Comparison of ENCODE assay signal across 22 cellular contexts in genomic region chr16:1509307-1510221, GRCh38. TPM values are rescaled to one million over a fixed set of nuclear protein-coding genes. Genes with fewer than 3 reads are reported as not detected.
A peak's percentile ranks its signal among the peaks of the same experiment; 100 is the strongest.
DNase-seq lines count a peak whose midpoint lies in the region; ATAC-seq and TF ChIP-seq lines count a peak whose summit lies in the region.
"Had no signal": no experiment of that assay in that cellular context is flagged by ENCODE, and none has a peak within 500 bp of the region (broad histone marks: within the 10 kb centered on the region; RNA-seq: fewer than 3 reads in every experiment).

No MANE protein-coding gene starts in this region.

- no peak for ATAC-seq in HG02642 (IDR thresholded peaks at IDR 0.05; ENCODE audit: poor library complexity, unreplicated experiment)

- H3K27me3 ChIP-seq in left ventricle myocardium inferior (ENCODE audit: low read depth) (no peaks in the 10 kb centered on the region), rectal smooth muscle tissue (ENCODE audit: control insufficient read depth, insufficient read depth, low read length) (no peaks in the 10 kb centered on the region)
- H3K27me3 ChIP-seq: breast epithelium had no signal

- TF ChIP-seq CTCF in left ventricle myocardium inferior (IDR thresholded peaks at IDR 0.05; ENCODE audit: borderline replicate concordance), result no peak

- intact Hi-C loops in left ventricle myocardium inferior (cut with micrococcal nuclease), result no loop called here
- intact Hi-C loops in posterior vena cava (cut with DNase I), result no loop called here

- DNase-seq in DMS53 (lab: John Stamatoyannopoulos, UW) (peak; percentile 34), DMS53 treated with DMSO at 0.1 percent for 48 hours (lab: John Stamatoyannopoulos, UW; ENCODE audit: unreplicated experiment) (no peak), left ventricle myocardium inferior (peak; percentile 78), posterior vena cava (ENCODE audit: low spot score) (no peak), SW480 (ENCODE audit: low spot score) (no peak), NCI-H524 (lab: John Stamatoyannopoulos, UW) (no peak)
- DNase-seq: activated CD4-positive, alpha-beta T cell treated with anti-CD3 and anti-CD28 coated beads for 48 hours; activated CD8-positive, alpha-beta memory T cell treated with anti-CD3 and anti-CD28 coated beads, Interleukin-2, amount 50 U/mL, for 48 hours; activated naive CD4-positive, alpha-beta T cell treated with anti-CD3 and anti-CD28 coated beads, Interleukin-2, amount 10 ng/mL, durations not matched to agents 7 days and 5 days; DMS79; midbrain; NCI-H1105 treated with DMSO at 0.1 percent for 48 hours; NCI-H2171; NK-92 treated with Interleukin-12 subunit alpha and Interleukin-12 subunit beta, amount 100 ng/mL, for 24 hours; SHP77 had no signal

- H3K4me3 ChIP-seq in left ventricle myocardium inferior (peak overlapping the region; percentile 46), rectal smooth muscle tissue (ENCODE audit: low read length) (no peak overlapping the region)
- H3K4me3 ChIP-seq: breast epithelium had no signal

- H3K9ac ChIP-seq in rectal smooth muscle tissue (ENCODE audit: low read length), result no peak overlapping the region

- H3K27ac ChIP-seq in left ventricle myocardium inferior (replicated peaks) (peak overlapping the region; percentile 97), rectal smooth muscle tissue (ENCODE audit: low read depth, low read length) (peak overlapping the region; percentile 24)
- H3K27ac ChIP-seq: 22Rv1, C4-2B had no signal

- peaks cover 26% of the 10 kb centered on the region for H3K36me3 ChIP-seq in left ventricle myocardium inferior
- H3K36me3 ChIP-seq in rectal smooth muscle tissue (ENCODE audit: control insufficient read depth, insufficient read depth, low read length), result peaks cover 2% of the 10 kb centered on the region
- H3K36me3 ChIP-seq: breast epithelium had no signal

- H3K4me1 ChIP-seq in left ventricle myocardium inferior (peaks cover 44% of the 10 kb centered on the region), rectal smooth muscle tissue (ENCODE audit: control insufficient read depth, insufficient read depth, low read length) (no peaks in the 10 kb centered on the region)
- H3K4me1 ChIP-seq: breast epithelium had no signal

- H3K9me3 ChIP-seq in left ventricle myocardium inferior (replicated peaks), result peaks cover 5% of the 10 kb centered on the region

RNA-seq across cellular contexts. Expression of gene TELO2, which starts 16.4 kb away (rescaled TPM):
- 17.7 TPM for total RNA-seq in left ventricle myocardium inferior
- total RNA-seq in posterior vena cava, result 10 to 100 TPM; 20.8 to 21.4 TPM

RNA-seq across cellular contexts. Expression of gene PTX4, which starts 20.8 kb away (rescaled TPM):
- total RNA-seq in left ventricle myocardium inferior, result not detected
- total RNA-seq in posterior vena cava, result under 1 TPM in 1 of 2 donors, not detected in 1; 0.14 TPM
- total RNA-seq: breast epithelium, frontal cortex, osteocyte had no signal

RNA-seq across cellular contexts. Expression of gene TMEM204, which starts 23.9 kb away (rescaled TPM):
- 27.1 TPM for total RNA-seq in left ventricle myocardium inferior
- 10 to 100 TPM; 23.7 to 36.5 TPM for total RNA-seq in posterior vena cava

RNA-seq across cellular contexts. Expression of gene CLCN7, which starts 34.7 kb away (rescaled TPM):
- 45.3 TPM for total RNA-seq in left ventricle myocardium inferior
- total RNA-seq in posterior vena cava, result 10 to 100 TPM; 35.8 to 52.6 TPM

Comparison
In these comparisons a context has a peak if more than half of its experiments do, and no peak if none do; other contexts are left out.
1. DNase-seq: peak in DMS53 (single experiment) and left ventricle myocardium inferior (single experiment); none in DMS53 treated with DMSO at 0.1 percent for 48 hours (single experiment), posterior vena cava (single experiment), SW480 (single experiment) and NCI-H524 (0 of 2).